ENCODE assay signal across 16 cellular contexts in genomic region chr4:175421506-175421905, GRCh38.
A peak's percentile ranks its signal among the peaks of the same experiment; 100 is the strongest.
DNase-seq lines count a peak whose midpoint lies in the region; ATAC-seq, FAIRE-seq and TF ChIP-seq lines count a peak whose summit lies in the region.
"Had no signal": no experiment of that assay in that cellular context is flagged by ENCODE, and none has a peak within 500 bp of the region (broad histone marks: within the 10 kb centered on the region; RNA-seq: fewer than 3 reads in every experiment).

No MANE protein-coding gene starts in this region.

- DNase-seq in A549 (ENCODE audit: low read depth in 1 of 2, low spot score in 1 of 2) (peak; percentile 52 to 81), HCT116 (ENCODE audit: low read depth, low spot score) (no peak), adipocyte (ENCODE audit: low read depth) (peak; percentile 57), hepatic stellate cell (ENCODE audit: low spot score) (peak; percentile 26), Right ventricle myocardium superior (no peak), dorsolateral prefrontal cortex (no peak)
- no peak for DNase-seq in activated CD8-positive, alpha-beta T cell treated with anti-CD3 and anti-CD28 coated beads for 36 hours
- DNase-seq: colonic mucosa, NCI-H1048, NCI-H226, nucleus accumbens, OCI-M1, spleen had no signal

- CTCF ChIA-PET in A549 (lab: Yijun Ruan, JAX) (interaction anchor here (1.5 kb wide), 1 partner anchor 115 kb away, joined by 7 read pairs; no protein-coding TSS in a partner anchor), HCT116 (lab: Charles Lee) (interaction anchor here (0.6 kb wide), 1 partner anchor 764 kb away, joined by 3 read pairs; no protein-coding TSS in a partner anchor)
- CTCF ChIA-PET in activated CD8-positive, alpha-beta T cell treated with anti-CD3 and anti-CD28 coated beads for 36 hours (lab: Charles Lee) = no interaction called here

- H3K9me3 ChIP-seq in A549 (peaks cover 18% of the 10 kb centered on the region), HCT116 (ENCODE audit: control insufficient read depth in 1 of 2, insufficient read depth in 1 of 2, low read depth in 1 of 2, low read length in 2 of 2) (no peaks in the 10 kb centered on the region), adipocyte (ENCODE audit: control insufficient read depth, low read length) (peaks cover 10% of the 10 kb centered on the region)
- H3K9me3 ChIP-seq: colonic mucosa had no signal

- H3K79me2 ChIP-seq in HCT116 (ENCODE audit: insufficient read depth, low read length) = no peaks in the 10 kb centered on the region

- H3K36me3 Mint-ChIP-seq in activated CD8-positive, alpha-beta T cell treated with anti-CD3 and anti-CD28 coated beads for 36 hours (ENCODE audit: low read depth) = no peaks in the 10 kb centered on the region
- H3K36me3 Mint-ChIP-seq: activated naive CD8-positive, alpha-beta T cell had no signal

- H3K36me3 ChIP-seq in HCT116 (ENCODE audit: control insufficient read depth in 1 of 2, insufficient read depth in 2 of 2, low read length in 2 of 2) (no peaks in the 10 kb centered on the region), adipocyte (ENCODE audit: control insufficient read depth, insufficient read depth, low read length, severe bottlenecking) (no peaks in the 10 kb centered on the region)
- H3K36me3 ChIP-seq: colonic mucosa, spleen had no signal

- no peak for FAIRE-seq in A549 (lab: Jason Lieb, UNC)

- H3K9me3 Mint-ChIP-seq in activated CD8-positive, alpha-beta T cell treated with anti-CD3 and anti-CD28 coated beads for 36 hours = peaks cover 1% of the 10 kb centered on the region
- H3K9me3 Mint-ChIP-seq: T-helper 1 cell treated with Interleukin-12 subunit alpha and Interleukin-12 subunit beta and Interleukin-4 antibody, amounts not matched to agents 30 μg/mL and 1 μg/mL, for 36 hours had no signal

- H3K4me3 Mint-ChIP-seq in activated CD8-positive, alpha-beta T cell treated with anti-CD3 and anti-CD28 coated beads for 36 hours = no peak overlapping the region
- H3K4me3 Mint-ChIP-seq: activated naive CD8-positive, alpha-beta T cell; T-helper 1 cell treated with Interleukin-12 subunit alpha and Interleukin-12 subunit beta and Interleukin-4 antibody, amounts not matched to agents 30 μg/mL and 1 μg/mL, for 36 hours had no signal

- H2AFZ ChIP-seq in HCT116 (ENCODE audit: low read depth, low read length, poor library complexity, severe bottlenecking) = no peak overlapping the region

- H3K9ac ChIP-seq in HCT116 (ENCODE audit: low read length) (no peak overlapping the region), adipocyte (ENCODE audit: low read length) (peak overlapping the region; percentile 5)

- peak overlapping the region; percentile 55 for H3K4me2 ChIP-seq in A549
- no peak overlapping the region for H3K4me2 ChIP-seq in HCT116 (ENCODE audit: low read length)

- no peaks in the 10 kb centered on the region for H3K9me2 ChIP-seq in HCT116 (ENCODE audit: insufficient read depth)

- RAD21 ChIA-PET in HCT116 (lab: Charles Lee; ENCODE audit: low non-redundant PET in 1 of 2, low total read pairs in 2 of 2, uncharacterized antibody in 2 of 2, unreplicated experiment in 2 of 2) = no interaction called here

- H3K27ac Mint-ChIP-seq in activated CD8-positive, alpha-beta T cell treated with anti-CD3 and anti-CD28 coated beads for 36 hours = no peak overlapping the region
- H3K27ac Mint-ChIP-seq: activated naive CD8-positive, alpha-beta T cell; T-helper 1 cell treated with Interleukin-12 subunit alpha and Interleukin-12 subunit beta and Interleukin-4 antibody, amounts not matched to agents 30 μg/mL and 1 μg/mL, for 36 hours had no signal

- TF ChIP-seq CTCF in A549 (IDR thresholded peaks at IDR 0.05) (no peak), HCT116 (IDR thresholded peaks at IDR 0.05 in 2 of 3, conservative IDR thresholded peaks at IDR 0.05 in 1 of 3; ENCODE audit: borderline replicate concordance in 1 of 3, insufficient read depth in 1 of 3, low read depth in 2 of 3, low read length in 2 of 3) (no peak), dorsolateral prefrontal cortex (IDR thresholded peaks at IDR 0.05 in 54 of 56, conservative IDR thresholded peaks at IDR 0.05 in 2 of 56; ENCODE audit: low read depth in 1 of 56, partially characterized antibody in 56 of 56) (no peak)
- no peak for TF ChIP-seq CTCF in activated CD8-positive, alpha-beta T cell treated with anti-CD3 and anti-CD28 coated beads for 36 hours (IDR thresholded peaks at IDR 0.05)

- no peaks in the 10 kb centered on the region for H4K20me1 ChIP-seq in HCT116 (ENCODE audit: insufficient read depth)

- no peaks in the 10 kb centered on the region for H3K27me3 Mint-ChIP-seq in activated CD8-positive, alpha-beta T cell treated with anti-CD3 and anti-CD28 coated beads for 36 hours
- H3K27me3 Mint-ChIP-seq: activated naive CD8-positive, alpha-beta T cell had no signal

- H3K4me1 Mint-ChIP-seq in activated CD8-positive, alpha-beta T cell treated with anti-CD3 and anti-CD28 coated beads for 36 hours (ENCODE audit: low read depth) = no peaks in the 10 kb centered on the region

- peaks cover 43% of the 10 kb centered on the region for H3K4me1 ChIP-seq in A549
- H3K4me1 ChIP-seq in HCT116 (ENCODE audit: control insufficient read depth in 1 of 2, insufficient read depth in 2 of 2, low read length in 2 of 2) = no peaks in the 10 kb centered on the region
- H3K4me1 ChIP-seq in adipocyte (ENCODE audit: control insufficient read depth, insufficient read depth, low read length) = peaks cover 41% of the 10 kb centered on the region
- H3K4me1 ChIP-seq: colonic mucosa, spleen had no signal

- TF ChIP-seq EP300 in A549 (IDR thresholded peaks at IDR 0.05) = peak; percentile 27 to 53; a peak in 2 of 5 replicates

- peak; percentile 11 to 43; a peak in 3 of 5 replicates for TF ChIP-seq RAD21 in A549 (conservative IDR thresholded peaks at IDR 0.05 in 1 of 2, IDR thresholded peaks at IDR 0.05 in 1 of 2)
- no peak for TF ChIP-seq RAD21 in HCT116 (IDR thresholded peaks at IDR 0.05; ENCODE audit: low read depth)

- H3K27ac ChIP-seq in A549 (peak overlapping the region; percentile 85 to 93), HCT116 (ENCODE audit: low read depth, low read length) (no peak overlapping the region), dorsolateral prefrontal cortex (no peak overlapping the region)
- H3K27ac ChIP-seq: colonic mucosa, spleen had no signal

- no peak overlapping the region for H3K4me3 ChIP-seq in A549
- H3K4me3 ChIP-seq in HCT116 (replicated peaks in 1 of 2; ENCODE audit: low read depth in 1 of 2, low read length in 2 of 2) = no peak overlapping the region
- H3K4me3 ChIP-seq in adipocyte (ENCODE audit: low read length) = no peak overlapping the region
- no peak overlapping the region for H3K4me3 ChIP-seq in dorsolateral prefrontal cortex
- H3K4me3 ChIP-seq: colonic mucosa, spleen had no signal

- H3K27me3 ChIP-seq in HCT116 (ENCODE audit: insufficient read depth, low read length) = no peaks in the 10 kb centered on the region
- H3K27me3 ChIP-seq in adipocyte (replicated peaks; ENCODE audit: control insufficient read depth, insufficient read depth, low read length) = no peaks in the 10 kb centered on the region
- H3K27me3 ChIP-seq in dorsolateral prefrontal cortex = no peaks in the 10 kb centered on the region
- H3K27me3 ChIP-seq: colonic mucosa, spleen had no signal

- ATAC-seq in A549 (peak; percentile 57 to 82; a peak in 4 of 6 replicates), HCT116 (no peak), Right ventricle myocardium superior (ENCODE audit: poor library complexity) (no peak), GM18868 (IDR thresholded peaks at IDR 0.05; ENCODE audit: unreplicated experiment) (no peak)
- no peak for ATAC-seq in activated CD8-positive, alpha-beta T cell treated with anti-CD3 and anti-CD28 coated beads for 36 hours

- no peak for TF ChIP-seq POLR2A in A549 (IDR thresholded peaks at IDR 0.05; ENCODE audit: low read length)
- TF ChIP-seq POLR2A in HCT116 (IDR thresholded peaks at IDR 0.05; ENCODE audit: borderline replicate concordance, extremely low read depth, insufficient read depth, insufficient read length) = no peak

- intact Hi-C loops in HCT116 (cut with micrococcal nuclease) = no loop called here
- intact Hi-C loops in activated CD8-positive, alpha-beta T cell treated with anti-CD3 and anti-CD28 coated beads for 36 hours (cut with micrococcal nuclease) = no loop called here
- intact Hi-C loops in Right ventricle myocardium superior (cut with DNase I) = no loop called here
- intact Hi-C loops in dorsolateral prefrontal cortex (cut with DNase I) = no loop called here

- POLR2A ChIA-PET in A549 (lab: Yijun Ruan, JAX) (interaction anchor here (0.9 to 1.1 kb wide), 2 partner anchors 110 to 592 kb away, joined by 4 to 5 read pairs; no protein-coding TSS in a partner anchor), HCT116 (lab: Charles Lee) (no interaction called here)
- POLR2A ChIA-PET in activated CD8-positive, alpha-beta T cell treated with anti-CD3 and anti-CD28 coated beads for 36 hours (lab: Charles Lee) = no interaction called here

- 0% methylated on average over 3 of the region's 3 CpGs for WGBS in A549 (ENCODE audit: missing lambda C conversion rate)

- BruUV-seq in HCT116 (replicated peaks; lab: Mats Ljungman, UMichigan) = no TSS peak

TF ChIP-seq in A549, 52 proteins besides CTCF, POLR2A, EP300 and RAD21 (continues in another document):
- TF ChIP-seq SMC3 (IDR thresholded peaks at IDR 0.05) (peak; percentile 40; the same call in 2 of the 3 replicates), CHD4 (IDR thresholded peaks at IDR 0.05; ENCODE audit: borderline replicate concordance) (no peak), ZC3H11A (IDR thresholded peaks at IDR 0.05) (no peak), CEBPB (IDR thresholded peaks at IDR 0.05) (0 out of 4 replicates have a peak, but pooled peaks of 1 of the 2 experiments have one; percentile 20), FOSL2 (IDR thresholded peaks at IDR 0.05) (peak; percentile 66; the same call in 1 of the 2 replicates), FOSL2 (CRISPR knock-in tag; IDR thresholded peaks at IDR 0.05) (peak; percentile 86), JUNB (IDR thresholded peaks at IDR 0.05) (peak; percentile 75), GATA3 (IDR thresholded peaks at IDR 0.05; ENCODE audit: borderline replicate concordance) (peak; percentile 44; the same call in 1 of the 2 replicates), HOXB13 (CRISPR knock-in tag; IDR thresholded peaks at IDR 0.05; ENCODE audit: low read depth) (no peak)

TF ChIP-seq in HCT116, 20 proteins besides CTCF, POLR2A, EP300 and RAD21:
- TF ChIP-seq SP1 (IDR thresholded peaks at IDR 0.05; ENCODE audit: low read depth) (no peak), FOSL1 (IDR thresholded peaks at IDR 0.05; ENCODE audit: low read depth) (0 out of 2 replicates have a peak, but pooled peaks have one; percentile 19), YY1 (IDR thresholded peaks at IDR 0.05; ENCODE audit: extremely low read depth, insufficient replicate concordance, low read depth, low read length) (no peak), JUND (IDR thresholded peaks at IDR 0.05) (no peak)

Comparison
In these comparisons a context has a peak if more than half of its experiments do, and no peak if none do; other contexts are left out.
1. ATAC-seq: peak in A549 (2 of 2); none in HCT116 (single experiment), activated CD8-positive, alpha-beta T cell treated with anti-CD3 and anti-CD28 coated beads for 36 hours (single experiment), Right ventricle myocardium superior (single experiment) and GM18868 (single experiment).
2. DNase-seq: peak in A549 (2 of 2), adipocyte (single experiment) and hepatic stellate cell (single experiment); none in HCT116 (single experiment), activated CD8-positive, alpha-beta T cell treated with anti-CD3 and anti-CD28 coated beads for 36 hours (single experiment), Right ventricle myocardium superior (single experiment) and dorsolateral prefrontal cortex (0 of 10).
3. H3K27ac ChIP-seq: peak in A549 (2 of 2); none in HCT116 (single experiment) and dorsolateral prefrontal cortex (0 of 59).
4. Of the 6 proteins assayed by ChIP-seq in both A549 and HCT116: peak only in A549: RAD21; only in HCT116: none; in both: none; in neither: 4; mixed calls (peak in some experiments, not most) for 1.